In genomic region chr21:46161800-46162592, GRCh38 we compare ENCODE assay signal across 20 cellular contexts. TPM values are rescaled to one million over a fixed set of nuclear protein-coding genes. Genes with fewer than 3 reads are reported as not detected.
DNase-seq lines count a peak whose midpoint lies in the region; ATAC-seq, FAIRE-seq and TF ChIP-seq lines count a peak whose summit lies in the region.
"Had no signal": no experiment of that assay in that cellular context is flagged by ENCODE, and none has a peak within 500 bp of the region (broad histone marks: within the 10 kb centered on the region; RNA-seq: fewer than 3 reads in every experiment).

No MANE protein-coding gene starts in this region.

- H3K9ac ChIP-seq in kidney (ENCODE audit: low read length in 2 of 2) = no peak overlapping the region

- TF ChIP-seq CTCF in RWPE2 (IDR thresholded peaks at IDR 0.05; ENCODE audit: poor library complexity, severe bottlenecking) = no peak
- no peak for TF ChIP-seq CTCF in kidney (IDR thresholded peaks at IDR 0.05; ENCODE audit: borderline replicate concordance, extremely low read depth, insufficient read depth)

- H3K27ac ChIP-seq in RWPE2 (ENCODE audit: poor library complexity, severe bottlenecking) (no peak overlapping the region), kidney (ENCODE audit: low read depth in 2 of 2, low read length in 2 of 2) (no peak overlapping the region)
- H3K27ac ChIP-seq: ascending aorta had no signal

- no peaks in the 10 kb centered on the region for H3K4me1 ChIP-seq in RWPE2 (ENCODE audit: insufficient read depth, poor library complexity, severe bottlenecking)
- H3K4me1 ChIP-seq in kidney (ENCODE audit: control insufficient read depth in 1 of 2, insufficient read depth in 1 of 2, low read depth in 1 of 2, low read length in 2 of 2) = no peaks in the 10 kb centered on the region
- H3K4me1 ChIP-seq: ascending aorta had no signal

- FAIRE-seq in kidney (lab: Jason Lieb, UNC) = no peak
- FAIRE-seq: H1 had no signal

- peaks cover 0 to 10% of the 10 kb centered on the region in 2 donors for H3K27me3 Mint-ChIP-seq in stimulated activated naive B cell treated with anti-CD40 and anti-IgM and Interleukin-4, amounts not matched to agents 10 μg/mL and 1 μg/mL and 100 μg/mL, for 72 hours
- H3K27me3 Mint-ChIP-seq in immature natural killer cell (ENCODE audit: low read depth in 3 of 3) = peaks cover 3 to 36% (median 5%) of the 10 kb centered on the region in 3 donors

- H3K9me3 Mint-ChIP-seq in stimulated activated naive B cell treated with anti-CD40 and anti-IgM and Interleukin-4, amounts not matched to agents 10 μg/mL and 1 μg/mL and 100 μg/mL, for 72 hours = no peaks in the 10 kb centered on the region
- H3K9me3 Mint-ChIP-seq in immature natural killer cell = no peaks in the 10 kb centered on the region
- H3K9me3 Mint-ChIP-seq: stimulated activated memory B cell treated with anti-CD40 and anti-IgM and Interleukin-4, amounts not matched to agents 10 μg/mL and 1 μg/mL and 100 μg/mL, for 72 hours; T-helper 1 cell treated with Interleukin-12 subunit alpha and Interleukin-12 subunit beta and Interleukin-4 antibody, amounts not matched to agents 30 μg/mL and 1 μg/mL, for 36 hours had no signal

- intact Hi-C loops in kidney (cut with DNase I) = no loop called here

- peak; percentile 58 for DNase-seq in activated effector memory CD4-positive, alpha-beta T cell treated with anti-CD3 and anti-CD28 coated beads, Interleukin-2, amount 50 U/mL, for 16 hours
- no peak for DNase-seq in activated effector memory CD4-positive, alpha-beta T cell treated with Interleukin-2 at 50 U/mL for 16 hours
- DNase-seq in RWPE2 (ENCODE audit: low spot score) (peak; percentile 61), kidney (peak; percentile 69), immature natural killer cell (no peak), HuH-7 (ENCODE audit: low spot score) (no peak)
- DNase-seq in stimulated activated naive B cell treated with anti-CD40 and anti-IgM and Interleukin-4, amounts not matched to agents 10 μg/mL and 1 μg/mL and 100 μg/mL, for 72 hours = no peak
- DNase-seq: activated CD4-positive, CD25-positive, alpha-beta regulatory T cell; cerebellar nuclear complex; endodermal cell; naive B cell; NCI-H187; NCI-H446; trophoblast cell had no signal

- H3K9me3 ChIP-seq in RWPE2 (ENCODE audit: severe bottlenecking) (no peaks in the 10 kb centered on the region), kidney (ENCODE audit: control insufficient read depth in 1 of 2, low read length in 2 of 2) (no peaks in the 10 kb centered on the region)
- H3K9me3 ChIP-seq: ascending aorta had no signal

- H3K36me3 ChIP-seq in RWPE2 (ENCODE audit: low read depth) (peaks cover 2% of the 10 kb centered on the region; the same call in 1 of the 2 replicates), kidney (ENCODE audit: control insufficient read depth in 1 of 2, insufficient read depth in 2 of 2, low read length in 2 of 2) (no peaks in the 10 kb centered on the region)

- H3K36me3 Mint-ChIP-seq in stimulated activated naive B cell treated with anti-CD40 and anti-IgM and Interleukin-4, amounts not matched to agents 10 μg/mL and 1 μg/mL and 100 μg/mL, for 72 hours = peaks cover 11 to 13% of the 10 kb centered on the region in 2 donors
- H3K36me3 Mint-ChIP-seq in immature natural killer cell = peaks cover 0 to 12% (median 5%) of the 10 kb centered on the region in 3 donors
- H3K36me3 Mint-ChIP-seq: naive B cell had no signal

- H3K4me1 Mint-ChIP-seq in stimulated activated naive B cell treated with anti-CD40 and anti-IgM and Interleukin-4, amounts not matched to agents 10 μg/mL and 1 μg/mL and 100 μg/mL, for 72 hours = no peaks in the 10 kb centered on the region
- H3K4me1 Mint-ChIP-seq in immature natural killer cell = no peaks in the 10 kb centered on the region
- H3K4me1 Mint-ChIP-seq: endodermal cell; stimulated activated memory B cell treated with anti-CD40 and anti-IgM and Interleukin-4, amounts not matched to agents 10 μg/mL and 1 μg/mL and 100 μg/mL, for 72 hours had no signal

- H3K4me3 ChIP-seq in RWPE2 (ENCODE audit: severe bottlenecking) (no peak overlapping the region), kidney (ENCODE audit: low read length in 2 of 2) (no peak overlapping the region)
- H3K4me3 ChIP-seq: ascending aorta had no signal

- H3K4me3 Mint-ChIP-seq in stimulated activated naive B cell treated with anti-CD40 and anti-IgM and Interleukin-4, amounts not matched to agents 10 μg/mL and 1 μg/mL and 100 μg/mL, for 72 hours = no peak overlapping the region
- no peak overlapping the region for H3K4me3 Mint-ChIP-seq in immature natural killer cell
- H3K4me3 Mint-ChIP-seq: endodermal cell; naive B cell; stimulated activated memory B cell treated with anti-CD40 and anti-IgM and Interleukin-4, amounts not matched to agents 10 μg/mL and 1 μg/mL and 100 μg/mL, for 72 hours; T-helper 1 cell treated with Interleukin-12 subunit alpha and Interleukin-12 subunit beta and Interleukin-4 antibody, amounts not matched to agents 30 μg/mL and 1 μg/mL, for 36 hours had no signal

- ATAC-seq in RWPE2 (ENCODE audit: low read depth) = no peak
- no peak for ATAC-seq in stimulated activated naive B cell treated with anti-CD40 and anti-IgM and Interleukin-4, amounts not matched to agents 10 μg/mL and 1 μg/mL and 100 μg/mL, for 72 hours (replicated peaks)
- no peak for ATAC-seq in HG02970 (IDR thresholded peaks at IDR 0.05; ENCODE audit: low FRiP score, unreplicated experiment)

- no peaks in the 10 kb centered on the region for H3K27me3 ChIP-seq in RWPE2 (ENCODE audit: insufficient read depth, poor library complexity, severe bottlenecking)
- H3K27me3 ChIP-seq: ascending aorta had no signal

- H3K27ac Mint-ChIP-seq in stimulated activated naive B cell treated with anti-CD40 and anti-IgM and Interleukin-4, amounts not matched to agents 10 μg/mL and 1 μg/mL and 100 μg/mL, for 72 hours = peak overlapping the region; percentile 72
- no peak overlapping the region for H3K27ac Mint-ChIP-seq in immature natural killer cell
- H3K27ac Mint-ChIP-seq: endodermal cell; stimulated activated memory B cell treated with anti-CD40 and anti-IgM and Interleukin-4, amounts not matched to agents 10 μg/mL and 1 μg/mL and 100 μg/mL, for 72 hours; T-helper 1 cell treated with Interleukin-12 subunit alpha and Interleukin-12 subunit beta and Interleukin-4 antibody, amounts not matched to agents 30 μg/mL and 1 μg/mL, for 36 hours had no signal

RNA-seq across cellular contexts. Expression of gene FTCD, which starts 6.6 kb away (rescaled TPM):
- 51.6 TPM for total RNA-seq in kidney
- polyA plus RNA-seq in kidney (ENCODE audit: insufficient read depth, low read depth, low replicate concordance) (273 TPM), immature natural killer cell (not detected)
- total RNA-seq: MCF 10A had no signal

RNA-seq across cellular contexts. Expression of gene SPATC1L, which starts 22.3 kb away (rescaled TPM):
- 8.7 TPM for total RNA-seq in kidney
- 3.7 TPM for polyA plus RNA-seq in kidney (ENCODE audit: insufficient read depth, low read depth, low replicate concordance)
- 10 to 100 TPM in 1 of 3 donors, 1 to 10 TPM in 2; 6.2 to 10.8 (median 9.4) TPM for polyA plus RNA-seq in immature natural killer cell

Comparison
In these comparisons a context has a peak if more than half of its experiments do, and no peak if none do; other contexts are left out.
1. DNase-seq: peak in activated effector memory CD4-positive, alpha-beta T cell treated with anti-CD3 and anti-CD28 coated beads, Interleukin-2, amount 50 U/mL, for 16 hours (single experiment), RWPE2 (single experiment) and kidney (single experiment); none in activated effector memory CD4-positive, alpha-beta T cell treated with Interleukin-2 at 50 U/mL for 16 hours (single experiment), stimulated activated naive B cell treated with anti-CD40 and anti-IgM and Interleukin-4, amounts not matched to agents 10 μg/mL and 1 μg/mL and 100 μg/mL, for 72 hours (single experiment), immature natural killer cell (0 of 3) and HuH-7 (single experiment).
2. RNA of gene FTCD, which starts 6.6 kb away (polyA plus RNA-seq): 273 TPM in kidney (single experiment); not detected in immature natural killer cell; every median in the first group is over 100 times any median in the second.